20 cellular contexts compared by ENCODE assay signal in the genomic region with DNA sequence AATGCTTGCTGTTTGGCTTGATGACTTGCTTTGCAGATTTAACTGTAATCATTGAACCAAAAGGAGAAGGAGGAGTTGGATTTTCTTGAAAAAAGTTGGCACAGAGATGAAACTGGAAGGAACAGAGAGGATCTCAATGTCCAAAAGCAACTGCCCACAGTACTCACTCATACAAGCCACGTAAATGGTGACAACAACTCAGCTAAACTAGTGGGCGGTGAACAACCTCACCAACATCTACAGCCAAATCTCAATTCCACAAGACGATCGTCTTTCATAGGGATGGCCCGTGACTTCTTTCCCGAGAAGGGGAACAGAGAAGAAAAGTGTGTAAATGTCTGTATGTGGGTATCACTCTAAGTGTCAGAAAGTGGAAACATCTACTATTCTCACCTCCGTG. TPM values are rescaled to one million over a fixed set of nuclear protein-coding genes. Genes with fewer than 3 reads are reported as not detected.
DNase-seq lines count a peak whose midpoint lies in the region; ATAC-seq, FAIRE-seq and TF ChIP-seq lines count a peak whose summit lies in the region.
"Had no signal": no experiment of that assay in that cellular context is flagged by ENCODE, and none has a peak within 500 bp of the region (broad histone marks: within the 10 kb centered on the region; RNA-seq: fewer than 3 reads in every experiment).

No MANE protein-coding gene starts in this region.

- no peaks in the 10 kb centered on the region for H3K27me3 ChIP-seq in HepG2 (ENCODE audit: control insufficient read depth in 1 of 2, insufficient read depth in 2 of 2, low read length in 2 of 2)
- H3K27me3 ChIP-seq in right lobe of liver: no peaks in the 10 kb centered on the region
- H3K27me3 ChIP-seq in transverse colon: no peaks in the 10 kb centered on the region
- peaks cover 3% of the 10 kb centered on the region for H3K27me3 ChIP-seq in A673 (replicated peaks; ENCODE audit: insufficient read depth, low read depth, low read length, poor library complexity)
- H3K27me3 ChIP-seq: SJCRH30 had no signal

- TF ChIP-seq POLR2A in HepG2 (IDR thresholded peaks at IDR 0.05; ENCODE audit: insufficient read depth in 1 of 2, low read depth in 2 of 2, low read length in 2 of 2): no peak
- TF ChIP-seq POLR2A in right lobe of liver (IDR thresholded peaks at IDR 0.05): no peak
- no peak for TF ChIP-seq POLR2A in transverse colon (IDR thresholded peaks at IDR 0.05)

- no peaks in the 10 kb centered on the region for H3K9me3 Mint-ChIP-seq in dendritic cell treated with granulocyte-macrophage colony-stimulating factor and Interleukin-4, amounts not matched to agents 40 ng/mL and 50 ng/mL, for 4 days

- H3K4me3 Mint-ChIP-seq in dendritic cell treated with granulocyte-macrophage colony-stimulating factor and Interleukin-4, amounts not matched to agents 40 ng/mL and 50 ng/mL, for 4 days: no peak overlapping the region

- CTCF ChIA-PET in HepG2 (lab: Yijun Ruan, JAX; ENCODE audit: low intra/inter-chr PET ratio, low total read pairs) (no interaction called here), A673 (lab: Charles Lee) (no interaction called here)

- H3K36me3 ChIP-seq in HepG2 (replicated peaks in 1 of 2; ENCODE audit: control insufficient read depth in 1 of 2, insufficient read depth in 2 of 2, low read length in 2 of 2) (peaks cover 21 to 75% of the 10 kb centered on the region in 2 experiments), right lobe of liver (peaks cover 0 to 4% (median 0%) of the 10 kb centered on the region in 4 donors), transverse colon (peaks cover 0 to 2% (median 0%) of the 10 kb centered on the region in 4 donors), A673 (ENCODE audit: insufficient read depth, low read length, poor library complexity, severe bottlenecking) (no peaks in the 10 kb centered on the region)
- H3K36me3 ChIP-seq: SJCRH30 had no signal

- no peaks in the 10 kb centered on the region for H3K36me3 Mint-ChIP-seq in dendritic cell treated with granulocyte-macrophage colony-stimulating factor and Interleukin-4, amounts not matched to agents 40 ng/mL and 50 ng/mL, for 4 days (ENCODE audit: low read depth)

- FAIRE-seq in HepG2 (lab: Jason Lieb, UNC): no peak
- FAIRE-seq: D721Med, RCC 7860 had no signal

- WGBS in HepG2 (ENCODE audit: low lambda C conversion rate): 97% methylated on average over 7 of the region's 7 CpGs
- WGBS in right lobe of liver (ENCODE audit: insufficient coverage, low coverage, low lambda C conversion rate, missing lambda C conversion rate): 74% methylated on average over 5 of the region's 7 CpGs
- 78 to 92% methylated on average over 7 of the region's 7 CpGs for WGBS in transverse colon (ENCODE audit: low coverage in 1 of 2), 2 donors

- no peaks in the 10 kb centered on the region for H3K27me3 Mint-ChIP-seq in dendritic cell treated with granulocyte-macrophage colony-stimulating factor and Interleukin-4, amounts not matched to agents 40 ng/mL and 50 ng/mL, for 4 days

- in situ Hi-C loops in HepG2 (cut with HindIII; ENCODE audit: extremely low pct_ligation_motif_present, low pct_unique_long_range_greater_than_20kb) (no loop called here), transverse colon (cut with MboI; ENCODE audit: low pct_ligation_motif_present in 1 of 4, low pct_unique_long_range_greater_than_20kb in 1 of 4, low sequenced_read_pairs in 3 of 4) (loop anchor here in 1 of 4 donors (10.0 kb wide), 1 partner anchor 487 kb away; no protein-coding TSS in a partner anchor)

- no peak for TF ChIP-seq EP300 in HepG2 (IDR thresholded peaks at IDR 0.05; ENCODE audit: low read depth in 2 of 2, low read length in 2 of 2)
- no peak for TF ChIP-seq EP300 in HepG2 (CRISPR knock-in tag; IDR thresholded peaks at IDR 0.05; ENCODE audit: borderline replicate concordance)
- no peak for TF ChIP-seq EP300 in transverse colon (IDR thresholded peaks at IDR 0.05; ENCODE audit: low read depth)

- POLR2A ChIA-PET in HepG2 (lab: Yijun Ruan, JAX): no interaction called here
- POLR2A ChIA-PET in A673 (lab: Charles Lee; ENCODE audit: low non-redundant PET): no interaction called here

- no peak overlapping the region for H3K4me2 ChIP-seq in HepG2 (ENCODE audit: low read depth, low read length)

- H3K4me1 Mint-ChIP-seq in dendritic cell treated with granulocyte-macrophage colony-stimulating factor and Interleukin-4, amounts not matched to agents 40 ng/mL and 50 ng/mL, for 4 days (ENCODE audit: low read depth): peaks cover 56% of the 10 kb centered on the region

- no peaks in the 10 kb centered on the region for H3K9me3 ChIP-seq in HepG2 (ENCODE audit: low read length)
- H3K9me3 ChIP-seq in right lobe of liver: no peaks in the 10 kb centered on the region
- no peaks in the 10 kb centered on the region for H3K9me3 ChIP-seq in transverse colon
- no peaks in the 10 kb centered on the region for H3K9me3 ChIP-seq in A673 (ENCODE audit: low read depth, low read length, poor library complexity, severe bottlenecking)
- H3K9me3 ChIP-seq: SJCRH30 had no signal

- no peaks in the 10 kb centered on the region for H3K79me2 ChIP-seq in HepG2 (ENCODE audit: insufficient read depth, low read length)

- ATAC-seq in HepG2 (no peak), right lobe of liver (no peak), GM18870 (IDR thresholded peaks at IDR 0.05; ENCODE audit: unreplicated experiment) (no peak)

- no peak overlapping the region for H3K9ac ChIP-seq in HepG2 (ENCODE audit: insufficient read depth, low read depth, low read length)

- H4K20me1 ChIP-seq in HepG2 (ENCODE audit: insufficient read depth, low read length): no peaks in the 10 kb centered on the region

- no peak overlapping the region for H3K4me3 ChIP-seq in HepG2 (replicated peaks in 1 of 3; ENCODE audit: insufficient read depth in 1 of 3, low read depth in 2 of 3, low read length in 3 of 3)
- no peak overlapping the region for H3K4me3 ChIP-seq in right lobe of liver
- H3K4me3 ChIP-seq in transverse colon: no peak overlapping the region
- H3K4me3 ChIP-seq in A673 (ENCODE audit: low read depth, low read length, poor library complexity, severe bottlenecking): no peak overlapping the region
- H3K4me3 ChIP-seq: SJCRH30 had no signal

- H3K27ac Mint-ChIP-seq in dendritic cell treated with granulocyte-macrophage colony-stimulating factor and Interleukin-4, amounts not matched to agents 40 ng/mL and 50 ng/mL, for 4 days: peak overlapping the region; percentile 55

- intact Hi-C loops in HepG2 (cut with micrococcal nuclease; ENCODE audit: unreplicated experiment): no loop called here
- intact Hi-C loops in right lobe of liver (cut with DNase I): no loop called here
- intact Hi-C loops in dendritic cell treated with granulocyte-macrophage colony-stimulating factor and Interleukin-4, amounts not matched to agents 40 ng/mL and 50 ng/mL, for 4 days (cut with micrococcal nuclease): no loop called here
- intact Hi-C loops in transverse colon (cut with DNase I; ENCODE audit: low total_unique reads): no loop called here
- intact Hi-C loops in A673 (cut with micrococcal nuclease; ENCODE audit: unreplicated experiment): no loop called here

- no peak for TF ChIP-seq CTCF in HepG2 (CRISPR knock-in tag; IDR thresholded peaks at IDR 0.05)
- no peak for TF ChIP-seq CTCF in right lobe of liver (IDR thresholded peaks at IDR 0.05)
- TF ChIP-seq CTCF in transverse colon (IDR thresholded peaks at IDR 0.05): no peak
- TF ChIP-seq CTCF in A673 (conservative IDR thresholded peaks at IDR 0.05; ENCODE audit: low read depth, low read length): no peak

- H3K4me1 ChIP-seq in HepG2 (ENCODE audit: insufficient read depth, low read length) (peaks cover 8% of the 10 kb centered on the region; the same call in 1 of the 2 replicates), right lobe of liver (no peaks in the 10 kb centered on the region), transverse colon (peaks cover 0 to 2% (median 0%) of the 10 kb centered on the region in 4 donors), A673 (ENCODE audit: insufficient read depth, low read length, poor library complexity, severe bottlenecking) (no peaks in the 10 kb centered on the region)
- H3K4me1 ChIP-seq: SJCRH30 had no signal

- no peak overlapping the region for H2AFZ ChIP-seq in HepG2 (ENCODE audit: low read length)

- H3K27ac ChIP-seq in HepG2 (ENCODE audit: extremely low read length, insufficient read depth, low read length) (no peak overlapping the region), right lobe of liver (no peak overlapping the region), transverse colon (no peak overlapping the region), A673 (ENCODE audit: low read depth, low read length, poor library complexity, severe bottlenecking) (no peak overlapping the region)
- H3K27ac ChIP-seq: SJCRH30 had no signal

- TSS peak; percentile 37 for BruUV-seq in HepG2 (replicated peaks; lab: Mats Ljungman, UMichigan)
- no TSS peak for BruUV-seq in A673 (replicated peaks; lab: Mats Ljungman, UMichigan)

- DNase-seq in HepG2 (ENCODE audit: low spot score): no peak
- no peak for DNase-seq in right lobe of liver
- peak; percentile 20 for DNase-seq in occipital lobe (lab: John Stamatoyannopoulos, UW)
- DNase-seq in NCI-H1048 (lab: John Stamatoyannopoulos, UW): no peak
- DNase-seq in transverse colon: no peak
- DNase-seq in A673 (ENCODE audit: low spot score): no peak
- DNase-seq: 8988T, C1 segment of cervical spinal cord, DMS53, KG1, NCI-H1105 treated with DMSO at 0.1 percent for 48 hours, NCI-H2081, NCI-H2171, NCI-H524 treated with DMSO at 0.1 percent for 48 hours, NCI-H82, SJCRH30 had no signal

- no peak for TF ChIP-seq RAD21 in HepG2 (CRISPR knock-in tag; IDR thresholded peaks at IDR 0.05)

RNA-seq across cellular contexts. Expression of a gene that starts 48.1 kb away (rescaled TPM):
- total RNA-seq in HepG2 (2016; rRNA removed; fragmentation: Illumina TruSeq; extraction: Trizol): 23.7 and 37.3 TPM in 2 replicates
- 7.8 and 10.0 TPM in 2 replicates for total RNA-seq in HepG2 (2016; cell fraction: cytosol; rRNA removed; fragmentation: Illumina TruSeq; extraction: Trizol; ENCODE audit: low read depth)
- total RNA-seq in HepG2 (2016; cell fraction: insoluble cytoplasmic fraction; rRNA removed; fragmentation: Illumina TruSeq; extraction: Trizol): 22.8 and 32.5 TPM in 2 replicates
- 18.9 and 21.8 TPM in 2 replicates for total RNA-seq in HepG2 (2016; cell fraction: membrane; rRNA removed; fragmentation: Illumina TruSeq; extraction: Trizol)
- total RNA-seq in HepG2 (2016; cell fraction: nucleus; rRNA removed; fragmentation: Illumina TruSeq; extraction: Trizol): 39.3 and 39.5 TPM in 2 replicates
- polyA plus RNA-seq in HepG2 (2011; rRNA removed): 13.7 and 15.7 TPM in 2 replicates
- 7.3 and 7.9 TPM in 2 replicates for polyA plus RNA-seq in HepG2 (2011; cell fraction: cytosol; rRNA removed)
- 17.4 and 19.9 TPM in 2 replicates for polyA plus RNA-seq in HepG2 (2011; cell fraction: nucleus; rRNA removed)
- 7.0 and 10.2 TPM in 2 replicates for polyA plus RNA-seq in HepG2 (2012)
- polyA plus RNA-seq in HepG2 (2016; cell fraction: cytosol; fragmentation: Illumina TruSeq; extraction: Trizol; ENCODE audit: low read depth): 1.7 and 1.8 TPM in 2 replicates
- polyA plus RNA-seq in HepG2 (2016; cell fraction: insoluble cytoplasmic fraction; fragmentation: Illumina TruSeq; extraction: Trizol; ENCODE audit: low read depth): 23.1 and 25.5 TPM in 2 replicates
- 4.2 TPM in 2 replicates for polyA plus RNA-seq in HepG2 (2016; cell fraction: membrane; fragmentation: Illumina TruSeq; extraction: Trizol; ENCODE audit: low read depth)
- polyA plus RNA-seq in HepG2 (2016; cell fraction: nucleus; fragmentation: Illumina TruSeq; extraction: Trizol; ENCODE audit: insufficient read depth, low read depth): 35.8 and 37.1 TPM in 2 replicates
- polyA minus RNA-seq in HepG2 (2011; rRNA and poly(A)+ RNA removed; ENCODE audit: low replicate concordance): 23.1 and 52.1 TPM in 2 replicates
- polyA minus RNA-seq in HepG2 (2011; cell fraction: cytosol; rRNA and poly(A)+ RNA removed): 10.5 and 13.8 TPM in 2 replicates
- 52.0 and 54.7 TPM in 2 replicates for polyA minus RNA-seq in HepG2 (2011; cell fraction: nucleus; rRNA and poly(A)+ RNA removed)
- 10 to 100 TPM in 1 of 6 experiments, 1 to 10 TPM in 5; 5.8 to 10.2 (median 7.1) TPM for total RNA-seq in right lobe of liver
- total RNA-seq in occipital lobe: 1.2 TPM
- total RNA-seq in transverse colon: 100 to 1,000 TPM in 1 of 4 donors, 10 to 100 TPM in 3; 56.1 to 151 (median 84.5) TPM
- 0.43 and 0.63 TPM in 2 replicates for total RNA-seq in A673 (2021)

RNA-seq across cellular contexts. Expression of a gene that starts 56.3 kb away (rescaled TPM):
- total RNA-seq in HepG2 (2016; rRNA removed; fragmentation: Illumina TruSeq; extraction: Trizol) (13.7 and 17.1 TPM in 2 replicates), right lobe of liver (10 to 100 TPM; 11.1 to 34.5 (median 16.5) TPM), occipital lobe (50.2 TPM), transverse colon (10 to 100 TPM in 2 of 4 donors, 1 to 10 TPM in 1, under 1 TPM in 1; 0.60 to 12.7 (median 7.8) TPM), A673 (2021) (22.8 and 23.3 TPM in 2 replicates)
- total RNA-seq in HepG2 (2016; cell fraction: cytosol; rRNA removed; fragmentation: Illumina TruSeq; extraction: Trizol; ENCODE audit: low read depth): 5.4 and 6.6 TPM in 2 replicates
- 12.6 and 16.2 TPM in 2 replicates for total RNA-seq in HepG2 (2016; cell fraction: insoluble cytoplasmic fraction; rRNA removed; fragmentation: Illumina TruSeq; extraction: Trizol)
- total RNA-seq in HepG2 (2016; cell fraction: membrane; rRNA removed; fragmentation: Illumina TruSeq; extraction: Trizol): 13.3 and 14.1 TPM in 2 replicates
- total RNA-seq in HepG2 (2016; cell fraction: nucleus; rRNA removed; fragmentation: Illumina TruSeq; extraction: Trizol): 7.2 and 7.4 TPM in 2 replicates
- 14.4 and 19.7 TPM in 2 replicates for polyA plus RNA-seq in HepG2 (2011; rRNA removed)
- polyA plus RNA-seq in HepG2 (2011; cell fraction: cytosol; rRNA removed): 17.2 and 23.8 TPM in 2 replicates
- polyA plus RNA-seq in HepG2 (2011; cell fraction: nucleus; rRNA removed): 14.8 and 18.3 TPM in 2 replicates
- 21.2 and 28.3 TPM in 2 replicates for polyA plus RNA-seq in HepG2 (2012)
- polyA plus RNA-seq in HepG2 (2016; cell fraction: cytosol; fragmentation: Illumina TruSeq; extraction: Trizol; ENCODE audit: low read depth): 5.0 and 5.9 TPM in 2 replicates
- 15.6 and 16.3 TPM in 2 replicates for polyA plus RNA-seq in HepG2 (2016; cell fraction: insoluble cytoplasmic fraction; fragmentation: Illumina TruSeq; extraction: Trizol; ENCODE audit: low read depth)
- 9.1 and 9.7 TPM in 2 replicates for polyA plus RNA-seq in HepG2 (2016; cell fraction: membrane; fragmentation: Illumina TruSeq; extraction: Trizol; ENCODE audit: low read depth)
- 9.1 and 9.3 TPM in 2 replicates for polyA plus RNA-seq in HepG2 (2016; cell fraction: nucleus; fragmentation: Illumina TruSeq; extraction: Trizol; ENCODE audit: insufficient read depth, low read depth)
- 18.1 and 41.8 TPM in 2 replicates for polyA minus RNA-seq in HepG2 (2011; rRNA and poly(A)+ RNA removed; ENCODE audit: low replicate concordance)
- 13.5 and 18.1 TPM in 2 replicates for polyA minus RNA-seq in HepG2 (2011; cell fraction: cytosol; rRNA and poly(A)+ RNA removed)
- 22.7 and 26.6 TPM in 2 replicates for polyA minus RNA-seq in HepG2 (2011; cell fraction: nucleus; rRNA and poly(A)+ RNA removed)
